In genomic region chr1:64743954-64744491, GRCh38 we compare ENCODE assay signal across 8 cellular contexts. TPM values are rescaled to one million over a fixed set of nuclear protein-coding genes. Genes with fewer than 3 reads are reported as not detected.
A peak's percentile ranks its signal among the peaks of the same experiment; 100 is the strongest.
DNase-seq lines count a peak whose midpoint lies in the region; ATAC-seq and TF ChIP-seq lines count a peak whose summit lies in the region.

No MANE protein-coding gene starts in this region.

- peak overlapping the region; percentile 58 to 72 for H3K4me3 ChIP-seq in neutrophil (ENCODE audit: low read depth in 1 of 2, low read length in 1 of 2)

- H3K27ac ChIP-seq in neutrophil: no peak overlapping the region

- H3K9me3 Mint-ChIP-seq in endothelial cell (ENCODE audit: unreplicated experiment): no peaks in the 10 kb centered on the region

- POLR2A ChIA-PET in HEK293T (lab: Yijun Ruan, JAX): no interaction called here

- H3K4me1 ChIP-seq in ES-I3 (ENCODE audit: insufficient read depth, low read length) (no peaks in the 10 kb centered on the region), neutrophil (ENCODE audit: control insufficient read depth in 1 of 2, insufficient read depth in 1 of 2, low read depth in 1 of 2, low read length in 1 of 2) (peaks cover 21 to 25% of the 10 kb centered on the region in 2 experiments)

- peak overlapping the region; percentile 71 for H3K9ac ChIP-seq in ES-I3 (ENCODE audit: low read depth, low read length)

- ATAC-seq in HG02981 (IDR thresholded peaks at IDR 0.05; ENCODE audit: unreplicated experiment) (no peak), GM18870 (IDR thresholded peaks at IDR 0.05; ENCODE audit: unreplicated experiment) (no peak)

- peaks cover 20% of the 10 kb centered on the region for H3K4me1 Mint-ChIP-seq in endothelial cell (ENCODE audit: unreplicated experiment)

- peaks cover 18% of the 10 kb centered on the region for H3K27me3 ChIP-seq in neutrophil

- CTCF ChIA-PET in HEK293T (lab: Yijun Ruan, JAX): no interaction called here

- DNase-seq in NCI-H345 (lab: John Stamatoyannopoulos, UW): peak; percentile 45
- no peak for DNase-seq in endothelial cell (ENCODE audit: low spot score)
- no peak for DNase-seq in HEK293T (ENCODE audit: extremely low spot score)
- no peak for DNase-seq in germinal center (ENCODE audit: low spot score)

- no peaks in the 10 kb centered on the region for H3K27me3 Mint-ChIP-seq in endothelial cell (ENCODE audit: unreplicated experiment)

- H3K36me3 ChIP-seq in ES-I3 (ENCODE audit: insufficient read depth, low read length) (no peaks in the 10 kb centered on the region), neutrophil (no peaks in the 10 kb centered on the region)

- H3K36me3 Mint-ChIP-seq in endothelial cell (ENCODE audit: low read depth, unreplicated experiment): no peaks in the 10 kb centered on the region

- H3K9me3 ChIP-seq in ES-I3 (ENCODE audit: control insufficient read depth, insufficient read depth, low read length) (no peaks in the 10 kb centered on the region), neutrophil (no peaks in the 10 kb centered on the region)

- peak overlapping the region; percentile 89 for H3K4me3 Mint-ChIP-seq in endothelial cell (ENCODE audit: unreplicated experiment)

- H3K27ac Mint-ChIP-seq in endothelial cell (ENCODE audit: unreplicated experiment): peak overlapping the region; percentile 54

- TF ChIP-seq CTCF in endothelial cell (IDR thresholded peaks at IDR 0.05; ENCODE audit: unreplicated experiment) (no peak), neutrophil (IDR thresholded peaks at IDR 0.05) (no peak)

TF ChIP-seq in HEK293T, 16 proteins besides CTCF, POLR2A, EP300 and RAD21:
- no peak for TF ChIP-seq HDGF (IDR thresholded peaks at IDR 0.05; ENCODE audit: borderline replicate concordance)
- TF ChIP-seq NFRKB (IDR thresholded peaks at IDR 0.05): no peak
- TF ChIP-seq L3MBTL2 (conservative IDR thresholded peaks at IDR 0.05): no peak
- TF ChIP-seq SUZ12 (IDR thresholded peaks at IDR 0.05): no peak
- no peak for TF ChIP-seq SP1 (IDR thresholded peaks at IDR 0.05)
- no peak for TF ChIP-seq CTBP1 (IDR thresholded peaks at IDR 0.05; ENCODE audit: borderline replicate concordance)
- no peak for TF ChIP-seq LEF1 (IDR thresholded peaks at IDR 0.05; ENCODE audit: borderline replicate concordance)
- no peak for TF ChIP-seq PKNOX1 (IDR thresholded peaks at IDR 0.05)
- no peak for TF ChIP-seq ARNT (IDR thresholded peaks at IDR 0.05)
- no peak for TF ChIP-seq FOXM1 (IDR thresholded peaks at IDR 0.05; ENCODE audit: borderline replicate concordance)
- no peak for TF ChIP-seq ELF4 (IDR thresholded peaks at IDR 0.05)
- TF ChIP-seq FOXK2 (IDR thresholded peaks at IDR 0.05): no peak
- TF ChIP-seq BHLHE40 (IDR thresholded peaks at IDR 0.05; ENCODE audit: borderline replicate concordance): no peak
- TF ChIP-seq FOXA1 (IDR thresholded peaks at IDR 0.05): no peak

RNA-seq across cellular contexts. Expression of gene RAVER2, which starts 0.9 kb away (rescaled TPM):
- total RNA-seq in endothelial cell (ENCODE audit: unreplicated experiment): 11.9 TPM
